1 cellular context compared by ENCODE assay signal in the genomic region with DNA sequence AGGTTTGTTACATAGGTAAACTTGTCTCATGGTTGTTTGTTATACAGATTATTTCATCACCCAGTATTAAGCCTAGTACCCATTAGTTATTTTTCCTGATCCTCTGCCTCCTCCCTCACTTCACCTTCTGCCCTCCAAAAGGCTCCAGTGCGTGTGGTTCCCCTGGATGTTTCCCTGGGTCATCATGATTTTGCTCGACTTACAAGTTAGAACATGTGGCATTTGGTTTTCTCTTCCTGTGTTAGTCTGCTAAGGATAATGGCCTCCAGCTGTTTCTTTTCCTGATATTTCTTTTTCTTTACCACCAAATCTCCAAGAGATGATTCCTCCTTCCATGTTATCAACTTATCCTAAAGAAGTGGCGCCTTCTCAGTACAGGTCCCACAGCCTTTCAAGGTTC.
TF ChIP-seq lines count a peak whose summit lies in the region.

No MANE protein-coding gene starts in this region.

TF ChIP-seq in IMR-90, 13 proteins besides CTCF, POLR2A, EP300 and RAD21:
- TF ChIP-seq ELK1 (IDR thresholded peaks at IDR 0.05; ENCODE audit: borderline replicate concordance, low read depth, low read length) = no peak
- TF ChIP-seq MXI1 (IDR thresholded peaks at IDR 0.05; ENCODE audit: borderline replicate concordance, low read depth, low read length) = no peak
- no peak for TF ChIP-seq MAZ (IDR thresholded peaks at IDR 0.05; ENCODE audit: borderline replicate concordance, low read depth, low read length)
- TF ChIP-seq SMC3 (IDR thresholded peaks at IDR 0.05; ENCODE audit: low read depth, low read length) = no peak
- TF ChIP-seq BHLHE40 (IDR thresholded peaks at IDR 0.05; ENCODE audit: low read depth, low read length) = no peak
- TF ChIP-seq MAFK (IDR thresholded peaks at IDR 0.05; ENCODE audit: low read depth, low read length) = no peak
- TF ChIP-seq RFX5 (IDR thresholded peaks at IDR 0.05; ENCODE audit: low read depth, low read length) = no peak
- TF ChIP-seq NFE2L2 (IDR thresholded peaks at IDR 0.05; ENCODE audit: low read depth, low read length) = no peak
- TF ChIP-seq RCOR1 (IDR thresholded peaks at IDR 0.05; ENCODE audit: insufficient replicate concordance, low read length) = no peak
- TF ChIP-seq CHD1 (IDR thresholded peaks at IDR 0.05; ENCODE audit: low read depth, low read length) = no peak
- TF ChIP-seq, protein P1, sequence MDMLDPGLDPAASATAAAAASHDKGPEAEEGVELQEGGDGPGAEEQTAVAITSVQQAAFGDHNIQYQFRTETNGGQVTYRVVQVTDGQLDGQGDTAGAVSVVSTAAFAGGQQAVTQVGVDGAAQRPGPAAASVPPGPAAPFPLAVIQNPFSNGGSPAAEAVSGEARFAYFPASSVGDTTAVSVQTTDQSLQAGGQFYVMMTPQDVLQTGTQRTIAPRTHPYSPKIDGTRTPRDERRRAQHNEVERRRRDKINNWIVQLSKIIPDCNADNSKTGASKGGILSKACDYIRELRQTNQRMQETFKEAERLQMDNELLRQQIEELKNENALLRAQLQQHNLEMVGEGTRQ (IDR thresholded peaks at IDR 0.05; ENCODE audit: low read depth, low read length) = no peak
- TF ChIP-seq CEBPB (IDR thresholded peaks at IDR 0.05; ENCODE audit: low read depth, low read length) = no peak
- no peak for TF ChIP-seq FOS (IDR thresholded peaks at IDR 0.05; ENCODE audit: low read depth, low read length)
